ENCODE assay signal across 10 cellular contexts in genomic region chr1:31575373-31576140, GRCh38. TPM values are rescaled to one million over a fixed set of nuclear protein-coding genes. Genes with fewer than 3 reads are reported as not detected.
DNase-seq lines count a peak whose midpoint lies in the region; ATAC-seq, FAIRE-seq and TF ChIP-seq lines count a peak whose summit lies in the region.
"Had no signal": no experiment of that assay in that cellular context is flagged by ENCODE, and none has a peak within 500 bp of the region (broad histone marks: within the 10 kb centered on the region; RNA-seq: fewer than 3 reads in every experiment).

No MANE protein-coding gene starts in this region.

- TF ChIP-seq CTCF in K562 (IDR thresholded peaks at IDR 0.05 in 2 of 3, conservative IDR thresholded peaks at IDR 0.05 in 1 of 3; ENCODE audit: insufficient read depth in 2 of 3, low read depth in 1 of 3, low read length in 3 of 3) (no peak), lung (IDR thresholded peaks at IDR 0.05; ENCODE audit: control extremely low read depth, extremely low read depth) (no peak), thyroid gland (IDR thresholded peaks at IDR 0.05) (no peak)

- BruUV-seq in K562 (replicated peaks; lab: Mats Ljungman, UMichigan): no TSS peak

- no peaks in the 10 kb centered on the region for H3K9me3 ChIP-seq in HUES6 (ENCODE audit: control insufficient read depth, insufficient read depth, low read depth, low read length)
- H3K9me3 ChIP-seq in K562 (replicated peaks; ENCODE audit: control insufficient read depth, insufficient read depth, low read depth, low read length): no peaks in the 10 kb centered on the region
- no peaks in the 10 kb centered on the region for H3K9me3 ChIP-seq in lung (ENCODE audit: control insufficient read depth in 2 of 2, insufficient read depth in 1 of 2, low read length in 1 of 2)
- H3K9me3 ChIP-seq in thyroid gland: no peaks in the 10 kb centered on the region
- no peaks in the 10 kb centered on the region for H3K9me3 ChIP-seq in GM23248 (ENCODE audit: low read depth)

- H3K4me3 ChIP-seq in HUES6 (ENCODE audit: low read depth, low read length) (peak overlapping the region; percentile 48), K562 (no peak overlapping the region), lung (no peak overlapping the region), thyroid gland (replicated peaks in 1 of 3) (peak overlapping the region in 1 of 3 donors; percentile 57), GM23248 (no peak overlapping the region)

- TF ChIP-seq POLR2A in K562 (conservative IDR thresholded peaks at IDR 0.05): no peak
- peak in 1 of 2 donors; percentile 57 for TF ChIP-seq POLR2A in thyroid gland (IDR thresholded peaks at IDR 0.05)

- 17% methylated on average over 11 of the region's 11 CpGs for WGBS in K562 (ENCODE audit: insufficient coverage, low coverage, missing lambda C conversion rate)
- WGBS in lung, 2 donors: 63 to 71% methylated on average over 11 of the region's 11 CpGs
- WGBS in thyroid gland, 2 donors: 22 to 37% methylated on average over 8 to 10 of the region's 11 CpGs
- WGBS in GM23248 (ENCODE audit: low coverage in 1 of 2, low lambda C conversion rate in 2 of 2, missing lambda C conversion rate in 2 of 2), 2 experiments: 67 to 69% methylated on average over 10 to 11 of the region's 11 CpGs

- TF ChIP-seq EP300 in K562 (IDR thresholded peaks at IDR 0.05; ENCODE audit: low read length): no peak

- H3K27ac ChIP-seq in HUES6 (ENCODE audit: low read depth, low read length) (no peak overlapping the region), K562 (ENCODE audit: extremely low read depth, low read depth, low read length) (no peak overlapping the region), lung (ENCODE audit: low read depth in 1 of 2, low read length in 1 of 2) (peak overlapping the region; percentile 87 to 93), thyroid gland (peak overlapping the region; percentile 91 to 96 (median 93)), GM23248 (no peak overlapping the region)

- H3K36me3 ChIP-seq in HUES6 (ENCODE audit: control insufficient read depth, insufficient read depth, low read length) (no peaks in the 10 kb centered on the region), K562 (ENCODE audit: control insufficient read depth, insufficient read depth, low read length) (no peaks in the 10 kb centered on the region), lung (ENCODE audit: control insufficient read depth in 2 of 2, insufficient read depth in 2 of 2, low read length in 2 of 2) (peaks cover 0 to 3% of the 10 kb centered on the region in 2 donors), thyroid gland (no peaks in the 10 kb centered on the region), GM23248 (ENCODE audit: low read depth) (no peaks in the 10 kb centered on the region)

- H2AFZ ChIP-seq in K562 (ENCODE audit: low read depth, low read length): no peak overlapping the region
- no peak overlapping the region for H2AFZ ChIP-seq in GM23248

- no peaks in the 10 kb centered on the region for H3K79me2 ChIP-seq in K562 (ENCODE audit: control insufficient read depth, insufficient read depth, low read length)
- H3K79me2 ChIP-seq in GM23248 (ENCODE audit: insufficient read depth): no peaks in the 10 kb centered on the region

- H3F3A ChIP-seq in GM23248 (ENCODE audit: insufficient read depth): peaks cover 27% of the 10 kb centered on the region

- in situ Hi-C loops in K562 (cut with MboI) (no loop called here), GM23248 (cut with MboI) (no loop called here)

- H3K4me2 ChIP-seq in K562 (ENCODE audit: insufficient read depth, low read length): no peak overlapping the region
- no peak overlapping the region for H3K4me2 ChIP-seq in GM23248 (ENCODE audit: unreplicated experiment)

- intact Hi-C loops in K562 (cut with micrococcal nuclease) (no loop called here), thyroid gland (cut with DNase I) (no loop called here)

- peaks cover 10% of the 10 kb centered on the region; the same call in 1 of the 2 replicates for H3K27me3 ChIP-seq in HUES6 (ENCODE audit: control insufficient read depth, insufficient read depth, low read length)
- H3K27me3 ChIP-seq in K562 (ENCODE audit: control insufficient read depth in 2 of 2, insufficient read depth in 2 of 2, low read length in 2 of 2): peaks cover 7 to 59% of the 10 kb centered on the region in 2 experiments; a peak in 3 of 5 replicates
- no peaks in the 10 kb centered on the region for H3K27me3 ChIP-seq in lung (ENCODE audit: control insufficient read depth, insufficient read depth)
- H3K27me3 ChIP-seq in thyroid gland: no peaks in the 10 kb centered on the region
- no peaks in the 10 kb centered on the region for H3K27me3 ChIP-seq in GM23248 (replicated peaks; ENCODE audit: insufficient read depth)

- POLR2A ChIA-PET in K562 (lab: Yijun Ruan, JAX): interaction anchor here (0.6 to 1.5 kb wide), 2 partner anchors 14 to 51 kb away, joined by 3 to 5 read pairs; no protein-coding TSS in a partner anchor

- no peaks in the 10 kb centered on the region for H3K9me2 ChIP-seq in GM23248 (ENCODE audit: insufficient read depth)

- no peak for FAIRE-seq in K562 (lab: Jason Lieb, UNC)
- FAIRE-seq in GM19239 (lab: Jason Lieb, UNC): no peak

- peaks cover 44% of the 10 kb centered on the region for H3K4me1 ChIP-seq in HUES6 (ENCODE audit: control insufficient read depth, insufficient read depth, low read length)
- peaks cover 22 to 41% of the 10 kb centered on the region in 2 experiments for H3K4me1 ChIP-seq in K562 (replicated peaks in 1 of 2; ENCODE audit: control insufficient read depth in 2 of 2, insufficient read depth in 2 of 2, low read length in 2 of 2)
- H3K4me1 ChIP-seq in lung (ENCODE audit: control insufficient read depth in 2 of 2, insufficient read depth in 2 of 2, low read length in 2 of 2): peaks cover 5 to 27% of the 10 kb centered on the region in 2 donors
- H3K4me1 ChIP-seq in thyroid gland: peaks cover 65 to 77% of the 10 kb centered on the region in 2 donors
- H3K4me1 ChIP-seq in GM23248 (ENCODE audit: insufficient read depth): peaks cover 54% of the 10 kb centered on the region

- H3K9ac ChIP-seq in HUES6 (ENCODE audit: low read length) (no peak overlapping the region), K562 (ENCODE audit: insufficient read depth in 1 of 2, low read depth in 2 of 2, low read length in 2 of 2) (peak overlapping the region in 1 of 2 experiments; percentile 38; a peak in 2 of 4 replicates), GM23248 (no peak overlapping the region)

- no peak for ATAC-seq in K562
- ATAC-seq in lung (ENCODE audit: insufficient read depth, low FRiP score): no peak

- no peak for TF ChIP-seq RAD21 in K562 (CRISPR knock-in tag; conservative IDR thresholded peaks at IDR 0.05 in 1 of 2, IDR thresholded peaks at IDR 0.05 in 1 of 2)

- peaks cover 3% of the 10 kb centered on the region for H3K9me1 ChIP-seq in K562 (ENCODE audit: control insufficient read depth, insufficient read depth, low read length)

- peaks cover 41% of the 10 kb centered on the region for H4K20me1 ChIP-seq in K562 (replicated peaks; ENCODE audit: control insufficient read depth, insufficient read depth, low read length)
- no peaks in the 10 kb centered on the region for H4K20me1 ChIP-seq in GM23248 (ENCODE audit: insufficient read depth)

- CTCF ChIA-PET in K562 (lab: Yijun Ruan, JAX; ENCODE audit: low intra/inter-chr PET ratio): no interaction called here

- DNase-seq in K562 (ENCODE audit: extremely low read depth in 1 of 4, low spot score in 3 of 4) (peak in 3 of 4 experiments; percentile 7 to 14 (median 12)), lung (ENCODE audit: low spot score) (peak; percentile 83), thyroid gland (peak; percentile 91 to 92), GM23248 (no peak), GM19239 (ENCODE audit: insufficient read length, low spot score) (no peak), cerebellar cortex (ENCODE audit: low spot score) (no peak)
- DNase-seq: activated CD4-positive, CD25-positive, alpha-beta regulatory T cell; HCEC 1CT; stimulated activated CD4-positive, alpha-beta T cell treated with anti-CD3 and anti-CD28 coated beads, Interleukin-12 subunit alpha, Interleukin-12 subunit beta, amount 100 ng/mL, for 4 hours had no signal

RNA-seq across cellular contexts. Expression of gene TINAGL1, which starts 0.8 kb away (rescaled TPM):
- total RNA-seq in K562 (2011; cell fraction: chromatin; rRNA removed; ENCODE audit: low replicate concordance): 1.2 and 2.6 TPM in 2 replicates
- 2.2 and 2.4 TPM in 2 replicates for total RNA-seq in K562 (2011; cell fraction: nucleolus; rRNA removed)
- 0.81 and 1.8 TPM in 2 replicates for total RNA-seq in K562 (2011; cell fraction: nucleoplasm; rRNA removed)
- 0.05 and 0.53 TPM in 2 replicates for total RNA-seq in K562 (2014; rRNA removed)
- 0.07 TPM in 1 of 2 replicates, not detected in the other for total RNA-seq in K562 (2014; rRNA removed; fragmentation: Illumina TruSeq; extraction: Trizol)
- not detected in 2 replicates for total RNA-seq in K562 (2015; rRNA removed; fragmentation: Illumina TruSeq; extraction: Trizol)
- total RNA-seq in K562 (2021): 0.27 and 0.67 TPM in 2 replicates
- 0.35 and 1.2 TPM in 2 replicates for polyA plus RNA-seq in K562 (2011; rRNA removed)
- polyA plus RNA-seq in K562 (2011; cell fraction: cytosol; rRNA removed): 0.78 and 3.1 TPM in 2 replicates
- polyA plus RNA-seq in K562 (2011; cell fraction: nucleus; rRNA removed): 1.3 and 5.8 TPM in 2 replicates
- polyA plus RNA-seq in K562 (2012): 0.22 and 0.26 TPM in 2 replicates
- polyA plus RNA-seq in K562 (2014; fragmentation: Illumina TruSeq; extraction: Trizol): 0.14 TPM in 1 of 2 replicates, not detected in the other
- not detected for polyA plus RNA-seq in K562 (2014; fragmentation: Nextera tagmentation; extraction: Ambion mirVana)
- polyA plus RNA-seq in K562 (2014; rRNA removed): 0.04 and 0.16 TPM in 2 replicates
- polyA minus RNA-seq in K562 (2011; rRNA and poly(A)+ RNA removed): 1.1 TPM in 1 of 2 replicates, not detected in the other
- 1.1 and 2.3 TPM in 2 replicates for polyA minus RNA-seq in K562 (2011; cell fraction: cytosol; rRNA and poly(A)+ RNA removed)
- polyA minus RNA-seq in K562 (2011; cell fraction: nucleus; rRNA and poly(A)+ RNA removed): 0.56 and 1.6 TPM in 2 replicates
- 10 to 100 TPM; 89.4 to 90.9 TPM for total RNA-seq in lung
- 10 to 100 TPM; 64.1 to 78.9 TPM for polyA plus RNA-seq in lung
- 100 to 1,000 TPM; 157 to 391 (median 227) TPM for total RNA-seq in thyroid gland
- 3.5 and 4.7 TPM in 2 replicates for total RNA-seq in GM23248 (2014; rRNA removed; shearing (Covaris generic))
- 1.1 and 1.4 TPM in 2 replicates for polyA plus RNA-seq in GM23248 (2016; fragmentation: Nextera tagmentation; extraction: Ambion mirVana)

RNA-seq across cellular contexts. Expression of gene HCRTR1, which starts 41.9 kb away (rescaled TPM):
- not detected in 2 replicates for total RNA-seq in K562 (2011; cell fraction: chromatin; rRNA removed; ENCODE audit: low replicate concordance)
- not detected in 2 replicates for total RNA-seq in K562 (2011; cell fraction: nucleolus; rRNA removed)
- total RNA-seq in K562 (2011; cell fraction: nucleoplasm; rRNA removed): not detected in 2 replicates
- total RNA-seq in K562 (2014; rRNA removed): not detected in 2 replicates
- total RNA-seq in K562 (2014; rRNA removed; fragmentation: Illumina TruSeq; extraction: Trizol): not detected in 2 replicates
- not detected in 2 replicates for total RNA-seq in K562 (2015; rRNA removed; fragmentation: Illumina TruSeq; extraction: Trizol)
- not detected in 2 replicates for total RNA-seq in K562 (2021)
- not detected in 2 replicates for polyA plus RNA-seq in K562 (2011; rRNA removed)
- polyA plus RNA-seq in K562 (2011; cell fraction: cytosol; rRNA removed): not detected in 2 replicates
- not detected in 2 replicates for polyA plus RNA-seq in K562 (2011; cell fraction: nucleus; rRNA removed)
- not detected in 2 replicates for polyA plus RNA-seq in K562 (2012)
- polyA plus RNA-seq in K562 (2014; fragmentation: Illumina TruSeq; extraction: Trizol): not detected in 2 replicates
- not detected for polyA plus RNA-seq in K562 (2014; fragmentation: Nextera tagmentation; extraction: Ambion mirVana)
- not detected in 2 replicates for polyA plus RNA-seq in K562 (2014; rRNA removed)
- polyA minus RNA-seq in K562 (2011; rRNA and poly(A)+ RNA removed): not detected in 2 replicates
- polyA minus RNA-seq in K562 (2011; cell fraction: cytosol; rRNA and poly(A)+ RNA removed): not detected in 2 replicates
- not detected in 2 replicates for polyA minus RNA-seq in K562 (2011; cell fraction: nucleus; rRNA and poly(A)+ RNA removed)
- total RNA-seq in lung: under 1 TPM in 1 of 2 donors, not detected in 1; 0.14 TPM
- polyA plus RNA-seq in lung: under 1 TPM in 1 of 2 donors, not detected in 1; 0.08 TPM
- total RNA-seq in thyroid gland: 1 to 10 TPM in 2 of 4 donors, under 1 TPM in 2; 0.40 to 5.6 (median 1.3) TPM
- total RNA-seq in GM23248 (2014; rRNA removed; shearing (Covaris generic)): not detected in 2 replicates
- not detected in 2 replicates for polyA plus RNA-seq in GM23248 (2016; fragmentation: Nextera tagmentation; extraction: Ambion mirVana)

Comparison
In these comparisons a context has a peak if more than half of its experiments do, and no peak if none do; other contexts are left out.
1. H3K27ac ChIP-seq: peak in lung (2 of 2) and thyroid gland (3 of 3); none in HUES6 (single experiment), K562 (single experiment) and GM23248 (single experiment).
2. DNase-seq: peak in K562 (3 of 4), lung (single experiment) and thyroid gland (2 of 2); none in GM23248 (single experiment), GM19239 (single experiment) and cerebellar cortex (single experiment).
3. RNA of gene TINAGL1, which starts 0.8 kb away (total RNA-seq): 157 to 391 TPM in thyroid gland and 89.4 to 90.9 TPM in lung; 3.5 to 4.7 TPM in GM23248 and 0.05 to 2.6 TPM in K562; every median in the first group is over 10 times any median in the second.